ENCODE assay signal across 6 cellular contexts in genomic region chr3:130027437-130027836, GRCh38. TPM values are rescaled to one million over a fixed set of nuclear protein-coding genes. Genes with fewer than 3 reads are reported as not detected.
"Had no signal": no experiment of that assay in that cellular context is flagged by ENCODE, and none has a peak within 500 bp of the region (broad histone marks: within the 10 kb centered on the region; RNA-seq: fewer than 3 reads in every experiment).

No MANE protein-coding gene starts in this region.

RNA-seq across cellular contexts. Expression of gene TRH, which starts 52.9 kb away (rescaled TPM):
- total RNA-seq: HT-29, K562, M059J, OCI-LY7, PC-3 had no signal
- polyA plus RNA-seq: IgD-negative memory B cell, K562 had no signal

RNA-seq across cellular contexts. Expression of gene ALG1L2, which starts 54.2 kb away (rescaled TPM):
- total RNA-seq: HT-29, M059J, PC-3 had no signal
